Comparison of ENCODE assay signal across 13 cellular contexts in genomic region chr17:40515491-40516041, GRCh38. TPM values are rescaled to one million over a fixed set of nuclear protein-coding genes. Genes with fewer than 3 reads are reported as not detected.
DNase-seq lines count a peak whose midpoint lies in the region; ATAC-seq, FAIRE-seq and TF ChIP-seq lines count a peak whose summit lies in the region.
"Had no signal": no experiment of that assay in that cellular context is flagged by ENCODE, and none has a peak within 500 bp of the region (broad histone marks: within the 10 kb centered on the region; RNA-seq: fewer than 3 reads in every experiment).

No MANE protein-coding gene starts in this region.

- FAIRE-seq in H1 (lab: Jason Lieb, UNC) (no peak), GM12892 (lab: Jason Lieb, UNC) (no peak)
- FAIRE-seq: A204.1, small intestine had no signal

- no peaks in the 10 kb centered on the region for H4K20me1 ChIP-seq in H1 (replicated peaks in 1 of 2; ENCODE audit: control insufficient read depth in 1 of 2, insufficient read depth in 2 of 2, low read length in 2 of 2)

- intact Hi-C loops in activated CD4-positive, alpha-beta T cell treated with anti-CD3 and anti-CD28 coated beads, Interleukin-2, amount 10 ng/mL, durations not matched to agents 24 days and 14 days (cut with micrococcal nuclease), result loop anchor here (1.0 kb wide), 2 partner anchors 16 to 35 kb away; no protein-coding TSS in a partner anchor

- no peak overlapping the region for H4K91ac ChIP-seq in H1 (replicated peaks; ENCODE audit: insufficient read length, low read length)

- H3K9me3 ChIP-seq in H1 (ENCODE audit: insufficient read depth in 2 of 2, low read depth in 1 of 2, low read length in 1 of 2), result no peaks in the 10 kb centered on the region

- peaks cover 4% of the 10 kb centered on the region for H3K9me3 Mint-ChIP-seq in activated CD4-positive, alpha-beta T cell treated with anti-CD3 and anti-CD28 coated beads, Interleukin-2, amount 10 ng/mL, durations not matched to agents 24 days and 14 days
- H3K9me3 Mint-ChIP-seq: stimulated activated memory B cell treated with anti-CD40 and anti-IgM and Interleukin-4, amounts not matched to agents 10 μg/mL and 1 μg/mL and 100 μg/mL, for 72 hours had no signal

- TF ChIP-seq EP300 in H1 (IDR thresholded peaks at IDR 0.05; ENCODE audit: borderline replicate concordance in 1 of 2, low read depth in 2 of 2, low read length in 2 of 2), result no peak

- TF ChIP-seq POLR2A in H1 (IDR thresholded peaks at IDR 0.05; ENCODE audit: control extremely low read depth in 1 of 2, low read depth in 2 of 2, low read length in 2 of 2) (no peak), GM12892 (IDR thresholded peaks at IDR 0.05; ENCODE audit: low read depth, low read length) (no peak)

- peak overlapping the region; percentile 94 for H3K27ac Mint-ChIP-seq in activated CD4-positive, alpha-beta T cell treated with anti-CD3 and anti-CD28 coated beads, Interleukin-2, amount 10 ng/mL, durations not matched to agents 24 days and 14 days
- H3K27ac Mint-ChIP-seq: stimulated activated memory B cell treated with anti-CD40 and anti-IgM and Interleukin-4, amounts not matched to agents 10 μg/mL and 1 μg/mL and 100 μg/mL, for 72 hours had no signal

- no peak overlapping the region for H3K14ac ChIP-seq in H1 (ENCODE audit: insufficient read length)

- no peaks in the 10 kb centered on the region; the same call in 1 of the 2 replicates for H3K23me2 ChIP-seq in H1 (ENCODE audit: low read depth, low read length)

- no peak overlapping the region for H3K9ac ChIP-seq in H1 (replicated peaks in 1 of 4; ENCODE audit: extremely low read depth in 1 of 4, low read depth in 3 of 4, low read length in 3 of 4)

- peak overlapping the region; percentile 53; the same call in 1 of the 2 replicates for H2BK15ac ChIP-seq in H1 (ENCODE audit: low read length)

- no peak overlapping the region for H2BK120ac ChIP-seq in H1 (replicated peaks; ENCODE audit: low read depth, low read length)

- H3K4ac ChIP-seq in H1 (replicated peaks; ENCODE audit: insufficient read length, low read depth, low read length), result no peak overlapping the region

- H2BK5ac ChIP-seq in H1 (ENCODE audit: low read depth, low read length), result no peak overlapping the region

- H2AK5ac ChIP-seq in H1 (ENCODE audit: low read depth, low read length), result no peak overlapping the region

- no peak overlapping the region for H3K56ac ChIP-seq in H1 (replicated peaks; ENCODE audit: insufficient read length, low read depth, low read length)

- no peaks in the 10 kb centered on the region for H3K79me1 ChIP-seq in H1 (ENCODE audit: low read depth, low read length)

- no peak overlapping the region for H3K23ac ChIP-seq in H1 (ENCODE audit: insufficient read length)

- peak overlapping the region; percentile 87 for H3K4me3 Mint-ChIP-seq in activated CD4-positive, alpha-beta T cell treated with anti-CD3 and anti-CD28 coated beads, Interleukin-2, amount 10 ng/mL, durations not matched to agents 24 days and 14 days
- H3K4me3 Mint-ChIP-seq: stimulated activated memory B cell treated with anti-CD40 and anti-IgM and Interleukin-4, amounts not matched to agents 10 μg/mL and 1 μg/mL and 100 μg/mL, for 72 hours had no signal

- DNase-seq in activated CD4-positive, alpha-beta T cell treated with anti-CD3 and anti-CD28 coated beads for 48 hours, result peak; percentile 48
- no peak for DNase-seq in activated CD4-positive, alpha-beta T cell treated with anti-CD3 and anti-CD28 coated beads for 1 hour
- peak; percentile 82 for DNase-seq in activated CD4-positive, alpha-beta T cell treated with anti-CD3 and anti-CD28 coated beads, Interleukin-2, amount 10 ng/mL, durations not matched to agents 24 days and 14 days
- DNase-seq in H1 (ENCODE audit: low read depth in 1 of 2, low spot score in 2 of 2) (no peak), GM12892 (ENCODE audit: insufficient read length) (no peak)
- DNase-seq in stimulated activated naive CD4-positive, alpha-beta T cell (lab: John Stamatoyannopoulos, UW), result peak in 4 of 6 experiments; percentile 26 to 69 (median 64)
- DNase-seq: NCI-H1417 treated with DMSO at 0.1 percent for 48 hours, small intestine had no signal

- H3K4me1 ChIP-seq in H1 (replicated peaks in 1 of 4; ENCODE audit: control insufficient read depth in 3 of 4, insufficient read depth in 4 of 4, low read length in 3 of 4), result peaks cover 0 to 4% (median 2%) of the 10 kb centered on the region in 4 experiments; a peak in 5 of 7 replicates

- CTCF ChIA-PET in H1 (lab: Charles Lee; ENCODE audit: partially characterized antibody), result no interaction called here

- no peak overlapping the region for H4K5ac ChIP-seq in H1 (ENCODE audit: insufficient read length, low read depth, low read length)

- POLR2A ChIA-PET in H1 (lab: Charles Lee; ENCODE audit: partially characterized antibody), result no interaction called here

- ATAC-seq in GM19395 (IDR thresholded peaks at IDR 0.05; ENCODE audit: unreplicated experiment) (no peak), GM18909 (IDR thresholded peaks at IDR 0.05; ENCODE audit: poor library complexity, unreplicated experiment) (no peak)
- ATAC-seq: stimulated activated memory B cell treated with anti-CD40 and anti-IgM and Interleukin-4, amounts not matched to agents 10 μg/mL and 1 μg/mL and 100 μg/mL, for 72 hours had no signal

- H2BK20ac ChIP-seq in H1 (ENCODE audit: low read length), result peak overlapping the region; percentile 8; the same call in 1 of the 2 replicates

- WGBS in H1 (ENCODE audit: extremely low coverage in 1 of 2, insufficient coverage in 1 of 2, insufficient read length in 1 of 2, insufficient replicate concordance in 2 of 2, low coverage in 1 of 2, low lambda C conversion rate in 2 of 2, missing lambda C conversion rate in 1 of 2), 2 experiments, result 92% methylated on average over 11 of the region's 11 CpGs; no CpG with 5 or more reads in 1 of the 2 experiments

- no peak overlapping the region for H2AFZ ChIP-seq in H1 (ENCODE audit: low read length)

- H3K18ac ChIP-seq in H1 (ENCODE audit: extremely low read depth, low read length), result no peak overlapping the region

- H3K27me3 ChIP-seq in H1 (replicated peaks in 1 of 4; ENCODE audit: control insufficient read depth in 3 of 4, extremely low read depth in 1 of 4, insufficient read depth in 3 of 4, low read length in 3 of 4), result no peaks in the 10 kb centered on the region

- no peaks in the 10 kb centered on the region for H3K27me3 Mint-ChIP-seq in activated CD4-positive, alpha-beta T cell treated with anti-CD3 and anti-CD28 coated beads, Interleukin-2, amount 10 ng/mL, durations not matched to agents 24 days and 14 days

- no peak overlapping the region for H3K4me3 ChIP-seq in H1 (ENCODE audit: extremely low read depth in 1 of 4, insufficient read depth in 2 of 4, low read depth in 3 of 4, low read length in 4 of 4)

- no peaks in the 10 kb centered on the region for H3K36me3 ChIP-seq in H1 (ENCODE audit: control insufficient read depth in 2 of 4, insufficient read depth in 4 of 4, low read length in 3 of 4)

- no peaks in the 10 kb centered on the region for H3K79me2 ChIP-seq in H1 (ENCODE audit: control insufficient read depth in 1 of 2, insufficient read depth in 2 of 2, low read length in 2 of 2)

- H4K8ac ChIP-seq in H1 (ENCODE audit: extremely low read depth, insufficient read depth, low read length), result no peak overlapping the region

- no peak overlapping the region for H3K27ac ChIP-seq in H1 (ENCODE audit: low read depth, low read length)

- H2BK12ac ChIP-seq in H1 (ENCODE audit: low read depth, low read length), result 0 out of 2 replicates have a peak overlapping the region, but pooled peaks have one; percentile 39

- TF ChIP-seq CTCF in H1 (IDR thresholded peaks at IDR 0.05; ENCODE audit: control extremely low read depth in 1 of 3, insufficient read depth in 1 of 3, low read depth in 1 of 3, low read length in 3 of 3), result no peak

- H3K36me3 Mint-ChIP-seq in activated CD4-positive, alpha-beta T cell treated with anti-CD3 and anti-CD28 coated beads, Interleukin-2, amount 10 ng/mL, durations not matched to agents 24 days and 14 days (ENCODE audit: low read depth), result peaks cover 29% of the 10 kb centered on the region
- H3K36me3 Mint-ChIP-seq: stimulated activated memory B cell treated with anti-CD40 and anti-IgM and Interleukin-4, amounts not matched to agents 10 μg/mL and 1 μg/mL and 100 μg/mL, for 72 hours had no signal

- peaks cover 66% of the 10 kb centered on the region for H3K4me1 Mint-ChIP-seq in activated CD4-positive, alpha-beta T cell treated with anti-CD3 and anti-CD28 coated beads, Interleukin-2, amount 10 ng/mL, durations not matched to agents 24 days and 14 days

- H3K4me2 ChIP-seq in H1 (ENCODE audit: insufficient read depth in 1 of 2, low read depth in 2 of 2, low read length in 2 of 2), result no peak overlapping the region

- TF ChIP-seq RAD21 in H1 (IDR thresholded peaks at IDR 0.05 in 1 of 2, conservative IDR thresholded peaks at IDR 0.05 in 1 of 2; ENCODE audit: low read depth in 2 of 2, low read length in 2 of 2), result no peak

RNA-seq across cellular contexts. Expression of gene TNS4, which starts 14.1 kb away (rescaled TPM):
- 13.1 and 16.8 TPM in 2 replicates for total RNA-seq in activated CD4-positive, alpha-beta T cell treated with anti-CD3 and anti-CD28 coated beads, Interleukin-2, amount 10 ng/mL, durations not matched to agents 24 days and 14 days
- 0.20 and 0.80 TPM in 2 replicates for total RNA-seq in H1 (2021; fragmentation: NEBNext Ultra II Directional; extraction: Animal tissue kit (Norgen Biotek cat#: 25700))
- polyA plus RNA-seq in H1 (2011; rRNA removed), result 0.21 and 0.39 TPM in 2 replicates
- polyA plus RNA-seq in H1 (2011; cell fraction: cytosol; rRNA removed), result 0.49 TPM
- 0.54 TPM for polyA plus RNA-seq in H1 (2011; cell fraction: nucleus; rRNA removed)
- 0.21 to 0.76 TPM (median 0.30 TPM) in 4 replicates for polyA plus RNA-seq in H1 (2012, experiment 1 of 2)
- polyA plus RNA-seq in H1 (2012, experiment 2 of 2), result 0.10 TPM
- polyA plus RNA-seq in H1 (2013, experiment 1 of 2), result 0.39 TPM
- polyA plus RNA-seq in H1 (2013, experiment 2 of 2), result 0.63 TPM
- polyA minus RNA-seq in H1 (2011; rRNA and poly(A)+ RNA removed), result 0.60 and 0.66 TPM in 2 replicates
- polyA minus RNA-seq in H1 (2011; cell fraction: cytosol; rRNA and poly(A)+ RNA removed), result not detected
- polyA minus RNA-seq in H1 (2011; cell fraction: nucleus; rRNA and poly(A)+ RNA removed), result 0.90 TPM
- not detected for polyA plus RNA-seq in GM12892 (2012; ENCODE audit: missing spikeins)
- total RNA-seq: cerebellum had no signal

RNA-seq across cellular contexts. Expression of gene CCR7, which starts 49.7 kb away (rescaled TPM):
- total RNA-seq in activated CD4-positive, alpha-beta T cell treated with anti-CD3 and anti-CD28 coated beads, Interleukin-2, amount 10 ng/mL, durations not matched to agents 24 days and 14 days, result 217 and 220 TPM in 2 replicates
- total RNA-seq in H1 (2021; fragmentation: NEBNext Ultra II Directional; extraction: Animal tissue kit (Norgen Biotek cat#: 25700)), result 0.17 TPM in 1 of 2 replicates, not detected in the other
- 0.12 and 0.28 TPM in 2 replicates for polyA plus RNA-seq in H1 (2011; rRNA removed)
- polyA plus RNA-seq in H1 (2011; cell fraction: cytosol; rRNA removed), result 0.16 TPM
- polyA plus RNA-seq in H1 (2011; cell fraction: nucleus; rRNA removed), result 0.27 TPM
- polyA plus RNA-seq in H1 (2012, experiment 1 of 2), result 0.11 to 0.33 TPM in 2 of 4 replicates, not detected in the others
- polyA plus RNA-seq in H1 (2012, experiment 2 of 2), result 0.14 TPM
- polyA plus RNA-seq in H1 (2013, experiment 1 of 2), result 0.30 TPM
- polyA plus RNA-seq in H1 (2013, experiment 2 of 2), result 0.24 TPM
- polyA minus RNA-seq in H1 (2011; rRNA and poly(A)+ RNA removed), result not detected in 2 replicates
- not detected for polyA minus RNA-seq in H1 (2011; cell fraction: cytosol; rRNA and poly(A)+ RNA removed)
- not detected for polyA minus RNA-seq in H1 (2011; cell fraction: nucleus; rRNA and poly(A)+ RNA removed)
- 167 TPM for polyA plus RNA-seq in GM12892 (2012; ENCODE audit: missing spikeins)
- total RNA-seq: cerebellum had no signal

Comparison
In these comparisons a context has a peak if more than half of its experiments do, and no peak if none do; other contexts are left out.
1. DNase-seq: peak in activated CD4-positive, alpha-beta T cell treated with anti-CD3 and anti-CD28 coated beads for 48 hours (single experiment), activated CD4-positive, alpha-beta T cell treated with anti-CD3 and anti-CD28 coated beads, Interleukin-2, amount 10 ng/mL, durations not matched to agents 24 days and 14 days (single experiment) and stimulated activated naive CD4-positive, alpha-beta T cell (4 of 6); none in activated CD4-positive, alpha-beta T cell treated with anti-CD3 and anti-CD28 coated beads for 1 hour (single experiment), H1 (0 of 2) and GM12892 (single experiment).
2. RNA of gene CCR7, which starts 49.7 kb away (total RNA-seq): 217 to 220 TPM in activated CD4-positive, alpha-beta T cell treated with anti-CD3 and anti-CD28 coated beads, Interleukin-2, amount 10 ng/mL, durations not matched to agents 24 days and 14 days; 0.17 TPM in H1; every median in the first group is over 100 times any median in the second.